In the genomic region with DNA sequence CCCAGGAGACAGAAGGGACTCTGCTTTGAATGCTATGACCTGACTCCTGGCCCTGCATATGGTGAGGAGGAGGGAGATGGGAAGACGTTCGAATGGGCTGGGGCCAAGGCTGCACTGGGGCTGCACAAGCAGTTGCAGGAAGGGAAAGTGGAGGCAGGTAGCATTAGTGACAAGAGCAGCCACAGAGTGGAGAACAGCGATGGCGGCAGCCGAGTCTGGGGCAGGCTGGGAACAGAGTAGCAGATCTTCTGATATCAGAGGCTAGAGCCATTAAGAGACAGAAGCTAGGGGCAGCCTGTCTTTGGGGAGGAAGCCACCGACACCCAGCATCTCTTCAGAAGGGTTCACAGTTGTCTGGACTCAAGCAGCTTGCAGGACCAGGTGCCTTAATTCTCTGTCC, we compare ENCODE assay signal across 24 cellular contexts. TPM values are rescaled to one million over a fixed set of nuclear protein-coding genes. Genes with fewer than 3 reads are reported as not detected.
DNase-seq lines count a peak whose midpoint lies in the region; ATAC-seq and TF ChIP-seq lines count a peak whose summit lies in the region.
"Had no signal": no experiment of that assay in that cellular context is flagged by ENCODE, and none has a peak within 500 bp of the region (broad histone marks: within the 10 kb centered on the region; RNA-seq: fewer than 3 reads in every experiment).

No MANE protein-coding gene starts in this region.

- H3K4me1 Mint-ChIP-seq in activated CD8-positive, alpha-beta T cell treated with anti-CD3 and anti-CD28 coated beads, Interleukin-2, amount 10 ng/mL, durations not matched to agents 7 days and 5 days (ENCODE audit: low read depth): peaks cover 21% of the 10 kb centered on the region
- H3K4me1 Mint-ChIP-seq in natural killer cell treated with Interleukin-12 subunit alpha and Interleukin-12 subunit beta and Interleukin-15 and Interleukin-18, amount 100 ng/mL, for 72 hours (ENCODE audit: low read depth in 2 of 2): peaks cover 6 to 19% of the 10 kb centered on the region in 2 donors
- no peaks in the 10 kb centered on the region for H3K4me1 Mint-ChIP-seq in type B pancreatic cell (ENCODE audit: unreplicated experiment)
- H3K4me1 Mint-ChIP-seq: CD14-positive monocyte had no signal

- CTCF ChIA-PET in activated CD8-positive, alpha-beta T cell treated with anti-CD3 and anti-CD28 coated beads, Interleukin-2, amount 10 ng/mL, durations not matched to agents 7 days and 5 days (lab: Charles Lee): interaction anchor here (0.7 to 2.2 kb wide), 10 partner anchors 11 to 250 kb away, joined by 3 to 13 read pairs (median 4); no protein-coding TSS in a partner anchor

- peaks cover 52% of the 10 kb centered on the region for H3K36me3 Mint-ChIP-seq in activated CD8-positive, alpha-beta T cell treated with anti-CD3 and anti-CD28 coated beads, Interleukin-2, amount 10 ng/mL, durations not matched to agents 7 days and 5 days (ENCODE audit: low read depth)
- H3K36me3 Mint-ChIP-seq in natural killer cell treated with Interleukin-12 subunit alpha and Interleukin-12 subunit beta and Interleukin-15 and Interleukin-18, amount 100 ng/mL, for 72 hours: peaks cover 23% of the 10 kb centered on the region
- H3K36me3 Mint-ChIP-seq in type B pancreatic cell: peaks cover 14% of the 10 kb centered on the region

- peaks cover 3% of the 10 kb centered on the region for H3K27me3 Mint-ChIP-seq in activated CD8-positive, alpha-beta T cell treated with anti-CD3 and anti-CD28 coated beads, Interleukin-2, amount 10 ng/mL, durations not matched to agents 7 days and 5 days (ENCODE audit: low read depth)
- H3K27me3 Mint-ChIP-seq in natural killer cell treated with Interleukin-12 subunit alpha and Interleukin-12 subunit beta and Interleukin-15 and Interleukin-18, amount 100 ng/mL, for 72 hours: no peaks in the 10 kb centered on the region
- no peaks in the 10 kb centered on the region for H3K27me3 Mint-ChIP-seq in type B pancreatic cell
- H3K27me3 Mint-ChIP-seq: activated naive CD4-positive, alpha-beta T cell treated with anti-CD3 and anti-CD28 coated beads, Interleukin-2, amount 10 ng/mL, durations not matched to agents 7 days and 5 days; central memory CD8-positive, alpha-beta T cell had no signal

- intact Hi-C loops in cardiac septum (cut with DNase I) (no loop called here), left cardiac atrium (cut with DNase I) (no loop called here)

- peaks cover 8% of the 10 kb centered on the region for H3K9me3 Mint-ChIP-seq in activated CD8-positive, alpha-beta T cell treated with anti-CD3 and anti-CD28 coated beads, Interleukin-2, amount 10 ng/mL, durations not matched to agents 7 days and 5 days (ENCODE audit: insufficient read depth)
- no peaks in the 10 kb centered on the region for H3K9me3 Mint-ChIP-seq in natural killer cell treated with Interleukin-12 subunit alpha and Interleukin-12 subunit beta and Interleukin-15 and Interleukin-18, amount 100 ng/mL, for 72 hours
- H3K9me3 Mint-ChIP-seq in type B pancreatic cell: peaks cover 10% of the 10 kb centered on the region
- H3K9me3 Mint-ChIP-seq: central memory CD8-positive, alpha-beta T cell had no signal

- H3K4me3 Mint-ChIP-seq in activated CD8-positive, alpha-beta T cell treated with anti-CD3 and anti-CD28 coated beads, Interleukin-2, amount 10 ng/mL, durations not matched to agents 7 days and 5 days: no peak overlapping the region
- no peak overlapping the region for H3K4me3 Mint-ChIP-seq in natural killer cell treated with Interleukin-12 subunit alpha and Interleukin-12 subunit beta and Interleukin-15 and Interleukin-18, amount 100 ng/mL, for 72 hours
- H3K4me3 Mint-ChIP-seq in type B pancreatic cell: no peak overlapping the region
- H3K4me3 Mint-ChIP-seq: activated CD4-positive, alpha-beta memory T cell treated with anti-CD3 and anti-CD28 coated beads, Interleukin-2, amount 10 ng/mL, durations not matched to agents 7 days and 5 days; activated naive CD4-positive, alpha-beta T cell treated with anti-CD3 and anti-CD28 coated beads, Interleukin-2, amount 10 ng/mL, durations not matched to agents 7 days and 5 days; CD14-positive monocyte; central memory CD8-positive, alpha-beta T cell had no signal

- POLR2A ChIA-PET in activated CD8-positive, alpha-beta T cell treated with anti-CD3 and anti-CD28 coated beads, Interleukin-2, amount 10 ng/mL, durations not matched to agents 7 days and 5 days (lab: Charles Lee): interaction anchor here (1.2 kb wide), 1 partner anchor 14 kb away, joined by 5 read pairs; no protein-coding TSS in a partner anchor

- TF ChIP-seq CTCF in type B pancreatic cell (conservative IDR thresholded peaks at IDR 0.05): no peak

- DNase-seq in cardiac septum (ENCODE audit: low spot score) (peak; percentile 71), left cardiac atrium (no peak), type B pancreatic cell (ENCODE audit: extremely low spot score, unreplicated experiment) (no peak), islet precursor cell (no peak)
- DNase-seq in activated CD8-positive, alpha-beta T cell treated with anti-CD3 and anti-CD28 coated beads, Interleukin-2, amount 10 ng/mL, durations not matched to agents 7 days and 5 days: peak; percentile 19
- no peak for DNase-seq in natural killer cell treated with Interleukin-12 subunit alpha and Interleukin-12 subunit beta and Interleukin-15 and Interleukin-18, amount 100 ng/mL, for 72 hours (ENCODE audit: low spot score)
- DNase-seq: activated CD4-positive, alpha-beta memory T cell treated with anti-CD3 and anti-CD28 coated beads, Interleukin-2, amount 10 ng/mL, durations not matched to agents 7 days and 5 days; activated naive CD4-positive, alpha-beta T cell treated with anti-CD3 and anti-CD28 coated beads, Interleukin-2, amount 10 ng/mL, durations not matched to agents 7 days and 5 days; activated T-cell treated with anti-CD3 and anti-CD28 coated beads, Interleukin-2, amount 50 U/mL, for 48 hours; DMS 273 treated with DMSO at 0.1 percent for 48 hours; glutamatergic neuron; KBM-7; mammary epithelial cell; MG63; NCI-H2029 treated with DMSO at 0.1 percent for 48 hours; NCI-H226; NCI-H774; small intestine; stimulated activated CD4-positive, alpha-beta T cell treated with anti-CD3 and anti-CD28 coated beads, Interleukin-2, amount 100 ng/mL, for 24 hours; T-helper 9 cell; uterus had no signal

- peak overlapping the region; percentile 56 for H3K27ac Mint-ChIP-seq in activated CD8-positive, alpha-beta T cell treated with anti-CD3 and anti-CD28 coated beads, Interleukin-2, amount 10 ng/mL, durations not matched to agents 7 days and 5 days
- peak overlapping the region; percentile 57 to 83 for H3K27ac Mint-ChIP-seq in natural killer cell treated with Interleukin-12 subunit alpha and Interleukin-12 subunit beta and Interleukin-15 and Interleukin-18, amount 100 ng/mL, for 72 hours
- no peak overlapping the region for H3K27ac Mint-ChIP-seq in type B pancreatic cell
- H3K27ac Mint-ChIP-seq: activated CD4-positive, alpha-beta memory T cell treated with anti-CD3 and anti-CD28 coated beads, Interleukin-2, amount 10 ng/mL, durations not matched to agents 7 days and 5 days had no signal

- no peak for ATAC-seq in left cardiac atrium
- no peak for ATAC-seq in activated CD8-positive, alpha-beta T cell treated with anti-CD3 and anti-CD28 coated beads, Interleukin-2, amount 10 ng/mL, durations not matched to agents 7 days and 5 days
- ATAC-seq in natural killer cell treated with Interleukin-12 subunit alpha and Interleukin-12 subunit beta and Interleukin-15 and Interleukin-18, amount 100 ng/mL, for 72 hours: no peak
- no peak for ATAC-seq in GM19455 (IDR thresholded peaks at IDR 0.05; ENCODE audit: unreplicated experiment)

RNA-seq across cellular contexts. Expression of a gene that starts 50.1 kb away (rescaled TPM):
- total RNA-seq in cardiac septum (3.8 TPM), left cardiac atrium (10 to 100 TPM; 10.6 to 12.5 TPM), type B pancreatic cell (ENCODE audit: low replicate concordance) (12.9 and 16.7 TPM in 2 replicates)
- total RNA-seq in activated CD8-positive, alpha-beta T cell treated with anti-CD3 and anti-CD28 coated beads, Interleukin-2, amount 10 ng/mL, durations not matched to agents 7 days and 5 days: 10 to 100 TPM; 43.4 to 46.7 TPM
- 10 to 100 TPM; 28.9 to 31.8 TPM for total RNA-seq in natural killer cell treated with Interleukin-12 subunit alpha and Interleukin-12 subunit beta and Interleukin-15 and Interleukin-18, amount 100 ng/mL, for 72 hours

Comparison
In these comparisons a context has a peak if more than half of its experiments do, and no peak if none do; other contexts are left out.
1. DNase-seq: peak in cardiac septum (single experiment) and activated CD8-positive, alpha-beta T cell treated with anti-CD3 and anti-CD28 coated beads, Interleukin-2, amount 10 ng/mL, durations not matched to agents 7 days and 5 days (single experiment); none in left cardiac atrium (single experiment), natural killer cell treated with Interleukin-12 subunit alpha and Interleukin-12 subunit beta and Interleukin-15 and Interleukin-18, amount 100 ng/mL, for 72 hours (single experiment), type B pancreatic cell (single experiment) and islet precursor cell (single experiment).